In genomic region chr15:95687686-95688085, GRCh38 we compare ENCODE assay signal across 23 cellular contexts.
DNase-seq lines count a peak whose midpoint lies in the region; ATAC-seq and TF ChIP-seq lines count a peak whose summit lies in the region.
"Had no signal": no experiment of that assay in that cellular context is flagged by ENCODE, and none has a peak within 500 bp of the region (broad histone marks: within the 10 kb centered on the region; RNA-seq: fewer than 3 reads in every experiment).

No MANE protein-coding gene starts in this region.

- H3K79me1 ChIP-seq in trophoblast cell (ENCODE audit: low read length) = peaks cover 2% of the 10 kb centered on the region

- H3K27me3 ChIP-seq in breast epithelium (no peaks in the 10 kb centered on the region), trophoblast cell (ENCODE audit: insufficient read depth, low read length) (no peaks in the 10 kb centered on the region)
- H3K27me3 ChIP-seq: BE2C; BLaER1 treated with 17β-estradiol and CSF1 and Interleukin-3, amounts not matched to agents 10 nM and 100 nM had no signal

- no peak overlapping the region for H2AK5ac ChIP-seq in trophoblast cell (ENCODE audit: low read length)

- no peak overlapping the region for H3K4me2 ChIP-seq in trophoblast cell (ENCODE audit: low read length)
- H3K4me2 ChIP-seq: A549; BLaER1 treated with 17β-estradiol and CSF1 and Interleukin-3, amounts not matched to agents 10 nM and 100 nM had no signal

- no peak overlapping the region for H3K4ac ChIP-seq in trophoblast cell (ENCODE audit: low read depth, low read length)

- intact Hi-C loops in MCF 10A (cut with micrococcal nuclease) = no loop called here
- intact Hi-C loops in breast epithelium (cut with DNase I; ENCODE audit: low total_unique reads) = no loop called here

- no peaks in the 10 kb centered on the region for H3K9me3 Mint-ChIP-seq in MCF 10A (ENCODE audit: unreplicated experiment)
- H3K9me3 Mint-ChIP-seq: CD4-positive, alpha-beta T cell had no signal

- H2BK120ac ChIP-seq in trophoblast cell (ENCODE audit: insufficient read depth, low read length, poor library complexity) = no peak overlapping the region

- TF ChIP-seq CTCF in MCF 10A (IDR thresholded peaks at IDR 0.05; ENCODE audit: unreplicated experiment) (no peak), breast epithelium (IDR thresholded peaks at IDR 0.05) (no peak), fibroblast of mammary gland (conservative IDR thresholded peaks at IDR 0.05; ENCODE audit: control insufficient read depth, insufficient read depth, low read depth, low read length) (no peak)

- CTCF ChIA-PET in MCF 10A (lab: Yijun Ruan, JAX) = interaction anchor here (0.7 kb wide), 1 partner anchor 1111 kb away, joined by 4 read pairs; no protein-coding TSS in a partner anchor

- H3K4me3 ChIP-seq in breast epithelium = no peak overlapping the region
- H3K4me3 ChIP-seq in fibroblast of mammary gland (ENCODE audit: control insufficient read depth, low read depth, low read length) = no peak overlapping the region
- H3K4me3 ChIP-seq in trophoblast cell (ENCODE audit: low read depth, low read length) = no peak overlapping the region
- H3K4me3 ChIP-seq: A549; BLaER1 treated with 17β-estradiol and CSF1 and Interleukin-3, amounts not matched to agents 10 nM and 100 nM; GM23248 had no signal

- no peak overlapping the region for H3K18ac ChIP-seq in trophoblast cell (ENCODE audit: low read length)

- WGBS in trophoblast cell (ENCODE audit: extremely low coverage, insufficient coverage, insufficient read length) = no CpG with 5 or more reads among the region's 2 CpGs

- H3K14ac ChIP-seq in trophoblast cell (ENCODE audit: low read length) = no peak overlapping the region

- H3K4me1 Mint-ChIP-seq in MCF 10A (ENCODE audit: insufficient read depth, unreplicated experiment) = peaks cover 24% of the 10 kb centered on the region
- H3K4me1 Mint-ChIP-seq: CD14-positive monocyte; CD8-positive, alpha-beta memory T cell had no signal

- H2AFZ ChIP-seq in trophoblast cell (ENCODE audit: insufficient read depth, low read length, poor library complexity) = no peak overlapping the region
- H2AFZ ChIP-seq: GM23248 had no signal

- no peak overlapping the region for H3K4me3 Mint-ChIP-seq in MCF 10A (ENCODE audit: unreplicated experiment)
- H3K4me3 Mint-ChIP-seq: CD14-positive monocyte; CD4-positive, alpha-beta T cell; CD8-positive, alpha-beta memory T cell had no signal

- no peaks in the 10 kb centered on the region for H3K79me2 ChIP-seq in trophoblast cell (ENCODE audit: control insufficient read depth, insufficient read depth, low read length, poor library complexity)

- no peak for ATAC-seq in GM19035 (IDR thresholded peaks at IDR 0.05; ENCODE audit: unreplicated experiment)
- ATAC-seq: A549 had no signal

- no peak overlapping the region for H2BK12ac ChIP-seq in trophoblast cell (ENCODE audit: low read length)

- H4K12ac ChIP-seq in trophoblast cell (ENCODE audit: low read depth, low read length) = no peak overlapping the region

- H3K4me1 ChIP-seq in breast epithelium = no peaks in the 10 kb centered on the region
- peaks cover 3 to 6% of the 10 kb centered on the region in 2 experiments for H3K4me1 ChIP-seq in trophoblast cell (ENCODE audit: control insufficient read depth in 1 of 2, insufficient read depth in 2 of 2, low read length in 2 of 2)
- H3K4me1 ChIP-seq: BE2C; BLaER1 treated with 17β-estradiol and CSF1 and Interleukin-3, amounts not matched to agents 10 nM and 100 nM had no signal

- peaks cover 0 to 6% of the 10 kb centered on the region in 2 donors for H3K9me3 ChIP-seq in breast epithelium
- H3K9me3 ChIP-seq in trophoblast cell (ENCODE audit: insufficient read depth, low read depth, low read length) = no peaks in the 10 kb centered on the region
- H3K9me3 ChIP-seq: BE2C had no signal

- H3K23ac ChIP-seq in trophoblast cell (ENCODE audit: low read length) = no peak overlapping the region

- H3K27ac ChIP-seq in breast epithelium = no peak overlapping the region
- no peak overlapping the region for H3K27ac ChIP-seq in trophoblast cell (ENCODE audit: low read depth, low read length)
- H3K27ac ChIP-seq: 22Rv1; A549; BLaER1 treated with 17β-estradiol and CSF1 and Interleukin-3, amounts not matched to agents 10 nM and 100 nM; GM23248 had no signal

- no TSS peak for BruUV-seq in MCF 10A (replicated peaks; lab: Mats Ljungman, UMichigan)

- H3K36me3 ChIP-seq in breast epithelium = no peaks in the 10 kb centered on the region
- no peaks in the 10 kb centered on the region for H3K36me3 ChIP-seq in trophoblast cell (ENCODE audit: control insufficient read depth in 1 of 2, insufficient read depth in 2 of 2, low read length in 2 of 2)
- H3K36me3 ChIP-seq: BE2C; BLaER1 treated with 17β-estradiol and CSF1 and Interleukin-3, amounts not matched to agents 10 nM and 100 nM had no signal

- DNase-seq in MCF 10A (ENCODE audit: unreplicated experiment) = no peak
- DNase-seq in breast epithelium (ENCODE audit: low spot score in 2 of 2) = no peak
- DNase-seq in dermis blood vessel endothelial cell = peak; percentile 7
- peak; percentile 71 for DNase-seq in fibroblast of mammary gland (ENCODE audit: low read depth)
- DNase-seq in trophoblast cell = peak; percentile 40 to 65
- DNase-seq in EL = no peak
- no peak for DNase-seq in NCI-H748 (lab: John Stamatoyannopoulos, UW; ENCODE audit: unreplicated experiment)
- DNase-seq: ACHN; AML-193; BE2C; CD4-positive, alpha-beta T cell; CD8-positive, alpha-beta memory T cell; DMS 273 treated with DMSO at 0.1 percent for 48 hours; DMS79; GF-D8; GM23248; H7; HCEC 1CT had no signal

- H3K9ac ChIP-seq in trophoblast cell (ENCODE audit: low read length) = no peak overlapping the region
- H3K9ac ChIP-seq: BLaER1 treated with 17β-estradiol and CSF1 and Interleukin-3, amounts not matched to agents 10 nM and 100 nM; GM23248 had no signal

- peak overlapping the region; percentile 66 for H3K27ac Mint-ChIP-seq in MCF 10A (ENCODE audit: low read depth, unreplicated experiment)
- H3K27ac Mint-ChIP-seq: CD14-positive monocyte; CD4-positive, alpha-beta T cell; CD8-positive, alpha-beta memory T cell had no signal

- no peak overlapping the region for H4K8ac ChIP-seq in trophoblast cell (ENCODE audit: low read depth, low read length)

- no peaks in the 10 kb centered on the region for H3K27me3 Mint-ChIP-seq in MCF 10A (ENCODE audit: insufficient read depth, unreplicated experiment)
- H3K27me3 Mint-ChIP-seq: CD4-positive, alpha-beta T cell; CD8-positive, alpha-beta memory T cell had no signal

- no peak overlapping the region for H4K91ac ChIP-seq in trophoblast cell (ENCODE audit: low read depth, low read length)

- no peaks in the 10 kb centered on the region for H3K36me3 Mint-ChIP-seq in MCF 10A (ENCODE audit: insufficient read depth, unreplicated experiment)
- H3K36me3 Mint-ChIP-seq: CD14-positive monocyte; CD8-positive, alpha-beta memory T cell had no signal

- no peak overlapping the region for H2BK5ac ChIP-seq in trophoblast cell (ENCODE audit: low read depth, low read length, poor library complexity)

- POLR2A ChIA-PET in MCF 10A (lab: Yijun Ruan, JAX) = no interaction called here

- no peak for TF ChIP-seq POLR2A in breast epithelium (IDR thresholded peaks at IDR 0.05)

Comparison
In these comparisons a context has a peak if more than half of its experiments do, and no peak if none do; other contexts are left out.
1. DNase-seq: peak in dermis blood vessel endothelial cell (single experiment), fibroblast of mammary gland (single experiment) and trophoblast cell (2 of 2); none in MCF 10A (single experiment), breast epithelium (0 of 2), EL (single experiment) and NCI-H748 (single experiment).